In genomic region chr16:8631373-8631772, GRCh38 we compare ENCODE assay signal across 19 cellular contexts. TPM values are rescaled to one million over a fixed set of nuclear protein-coding genes. Genes with fewer than 3 reads are reported as not detected.
DNase-seq lines count a peak whose midpoint lies in the region; ATAC-seq and TF ChIP-seq lines count a peak whose summit lies in the region.
"Had no signal": no experiment of that assay in that cellular context is flagged by ENCODE, and none has a peak within 500 bp of the region (broad histone marks: within the 10 kb centered on the region; RNA-seq: fewer than 3 reads in every experiment).

No MANE protein-coding gene starts in this region.

- no peak for DNase-seq in lower lobe of right lung
- DNase-seq in spleen: peak; percentile 17
- DNase-seq in chondrocyte (ENCODE audit: low spot score): no peak
- DNase-seq in NCI-H510A (lab: John Stamatoyannopoulos, UW): no peak
- DNase-seq in activated naive CD8-positive, alpha-beta T cell treated with anti-CD3 and anti-CD28 coated beads, Interleukin-2, amount 50 U/mL, for 24 hours: no peak
- DNase-seq: 8988T; DMS79; NCI-H1092; NCI-H1436 treated with DMSO at 0.1 percent for 48 hours; NCI-H1930; NCI-H748 treated with DMSO at 0.1 percent for 48 hours; NK-92 treated with Interleukin-12 subunit alpha and Interleukin-12 subunit beta, amount 100 ng/mL, for 24 hours; SIG-M5 had no signal

- no peaks in the 10 kb centered on the region for H3K9me3 Mint-ChIP-seq in dendritic cell treated with granulocyte-macrophage colony-stimulating factor and Interleukin-4, amounts not matched to agents 40 ng/mL and 50 ng/mL, for 4 days
- H3K9me3 Mint-ChIP-seq in chondrocyte (ENCODE audit: low read depth): no peaks in the 10 kb centered on the region
- H3K9me3 Mint-ChIP-seq in activated naive CD8-positive, alpha-beta T cell treated with anti-CD3 and anti-CD28 coated beads, Interleukin-2, amount 50 U/mL, for 24 hours: no peaks in the 10 kb centered on the region

- H3K4me2 ChIP-seq in BLaER1: 0 out of 2 replicates have a peak overlapping the region, but pooled peaks have one; percentile 29

- no peak overlapping the region for H3K4me3 ChIP-seq in BLaER1
- no peak overlapping the region for H3K4me3 ChIP-seq in lower lobe of right lung
- peak overlapping the region in 1 of 8 donors; percentile 60 for H3K4me3 ChIP-seq in spleen
- H3K4me3 ChIP-seq: K562 had no signal

- no peak overlapping the region for H3K4me3 Mint-ChIP-seq in dendritic cell treated with granulocyte-macrophage colony-stimulating factor and Interleukin-4, amounts not matched to agents 40 ng/mL and 50 ng/mL, for 4 days
- H3K4me3 Mint-ChIP-seq in chondrocyte (ENCODE audit: unreplicated experiment): no peak overlapping the region
- H3K4me3 Mint-ChIP-seq in activated naive CD8-positive, alpha-beta T cell treated with anti-CD3 and anti-CD28 coated beads, Interleukin-2, amount 50 U/mL, for 24 hours: no peak overlapping the region

- H3K4me1 ChIP-seq in BLaER1: peaks cover 89% of the 10 kb centered on the region
- no peaks in the 10 kb centered on the region for H3K4me1 ChIP-seq in lower lobe of right lung
- H3K4me1 ChIP-seq in spleen: peaks cover 0 to 46% (median 15%) of the 10 kb centered on the region in 6 donors

- TF ChIP-seq POLR2A in spleen (IDR thresholded peaks at IDR 0.05): no peak

- no peak for TF ChIP-seq CTCF in lower lobe of right lung (IDR thresholded peaks at IDR 0.05)
- TF ChIP-seq CTCF in spleen (IDR thresholded peaks at IDR 0.05 in 8 of 11, conservative IDR thresholded peaks at IDR 0.05 in 3 of 11): no peak
- TF ChIP-seq CTCF in chondrocyte (IDR thresholded peaks at IDR 0.05): no peak

- intact Hi-C loops in dendritic cell treated with granulocyte-macrophage colony-stimulating factor and Interleukin-4, amounts not matched to agents 40 ng/mL and 50 ng/mL, for 4 days (cut with micrococcal nuclease): loop anchor here (5.0 kb wide), 1 partner anchor 49 kb away; no protein-coding TSS in a partner anchor
- intact Hi-C loops in lower lobe of right lung (cut with DNase I) (no loop called here), spleen (cut with DNase I; ENCODE audit: low total_unique reads) (no loop called here)

- no peaks in the 10 kb centered on the region for H3K9me3 ChIP-seq in BLaER1
- no peaks in the 10 kb centered on the region for H3K9me3 ChIP-seq in lower lobe of right lung
- H3K9me3 ChIP-seq in spleen: no peaks in the 10 kb centered on the region

- peak overlapping the region; percentile 96 for H3K27ac Mint-ChIP-seq in dendritic cell treated with granulocyte-macrophage colony-stimulating factor and Interleukin-4, amounts not matched to agents 40 ng/mL and 50 ng/mL, for 4 days
- no peak overlapping the region for H3K27ac Mint-ChIP-seq in chondrocyte (ENCODE audit: unreplicated experiment)
- no peak overlapping the region for H3K27ac Mint-ChIP-seq in activated naive CD8-positive, alpha-beta T cell treated with anti-CD3 and anti-CD28 coated beads, Interleukin-2, amount 50 U/mL, for 24 hours

- no peaks in the 10 kb centered on the region for H3K27me3 Mint-ChIP-seq in dendritic cell treated with granulocyte-macrophage colony-stimulating factor and Interleukin-4, amounts not matched to agents 40 ng/mL and 50 ng/mL, for 4 days
- no peaks in the 10 kb centered on the region for H3K27me3 Mint-ChIP-seq in chondrocyte (ENCODE audit: low read depth)
- H3K27me3 Mint-ChIP-seq in activated naive CD8-positive, alpha-beta T cell treated with anti-CD3 and anti-CD28 coated beads, Interleukin-2, amount 50 U/mL, for 24 hours: no peaks in the 10 kb centered on the region

- H3K27me3 ChIP-seq in BLaER1: no peaks in the 10 kb centered on the region
- no peaks in the 10 kb centered on the region for H3K27me3 ChIP-seq in lower lobe of right lung (ENCODE audit: low read depth)
- H3K27me3 ChIP-seq in spleen (replicated peaks in 1 of 7): no peaks in the 10 kb centered on the region

- H4K20me1 ChIP-seq in BLaER1: peaks cover 78% of the 10 kb centered on the region

- no peak for ATAC-seq in lower lobe of right lung
- ATAC-seq in GM18873 (IDR thresholded peaks at IDR 0.05; ENCODE audit: low FRiP score, unreplicated experiment): no peak
- no peak for ATAC-seq in activated naive CD8-positive, alpha-beta T cell treated with anti-CD3 and anti-CD28 coated beads, Interleukin-2, amount 50 U/mL, for 24 hours
- ATAC-seq: K562, Panc1 had no signal

- peaks cover 58% of the 10 kb centered on the region for H3K4me1 Mint-ChIP-seq in dendritic cell treated with granulocyte-macrophage colony-stimulating factor and Interleukin-4, amounts not matched to agents 40 ng/mL and 50 ng/mL, for 4 days (ENCODE audit: low read depth)
- no peaks in the 10 kb centered on the region for H3K4me1 Mint-ChIP-seq in chondrocyte (ENCODE audit: low read depth)
- peaks cover 4% of the 10 kb centered on the region for H3K4me1 Mint-ChIP-seq in activated naive CD8-positive, alpha-beta T cell treated with anti-CD3 and anti-CD28 coated beads, Interleukin-2, amount 50 U/mL, for 24 hours

- no peak overlapping the region for H3K9ac ChIP-seq in BLaER1

- peaks cover 98% of the 10 kb centered on the region for H3K36me3 Mint-ChIP-seq in dendritic cell treated with granulocyte-macrophage colony-stimulating factor and Interleukin-4, amounts not matched to agents 40 ng/mL and 50 ng/mL, for 4 days (ENCODE audit: low read depth)
- H3K36me3 Mint-ChIP-seq in chondrocyte (ENCODE audit: low read depth): peaks cover 33% of the 10 kb centered on the region
- H3K36me3 Mint-ChIP-seq in activated naive CD8-positive, alpha-beta T cell treated with anti-CD3 and anti-CD28 coated beads, Interleukin-2, amount 50 U/mL, for 24 hours (ENCODE audit: low read depth): peaks cover 41% of the 10 kb centered on the region

- no peak overlapping the region for H3K27ac ChIP-seq in BLaER1
- H3K27ac ChIP-seq in lower lobe of right lung: peak overlapping the region; percentile 79
- H3K27ac ChIP-seq in spleen: peak overlapping the region in 7 of 8 donors; percentile 74 to 93 (median 88)

- H3K36me3 ChIP-seq in BLaER1: peaks cover 98% of the 10 kb centered on the region
- H3K36me3 ChIP-seq in lower lobe of right lung: peaks cover 96% of the 10 kb centered on the region
- H3K36me3 ChIP-seq in spleen: peaks cover 0 to 100% (median 85%) of the 10 kb centered on the region in 6 donors

- WGBS in spleen, 5 donors: 90 to 97% (median 94%) methylated on average over 9 of the region's 9 CpGs

RNA-seq across cellular contexts. Expression of gene METTL22, which starts 9.9 kb away (rescaled TPM):
- 43.5 TPM for total RNA-seq in lower lobe of right lung
- total RNA-seq in spleen: 10 to 100 TPM; 35.7 to 58.8 (median 47.5) TPM
- polyA plus RNA-seq in spleen: 10 to 100 TPM; 14.8 to 23.7 (median 22.2) TPM
- 33.5 to 39.9 TPM (median 33.9 TPM) in 3 replicates for total RNA-seq in chondrocyte

RNA-seq across cellular contexts. Expression of gene TMEM114, which starts 41.1 kb away (rescaled TPM):
- total RNA-seq in lower lobe of right lung: not detected
- not detected for total RNA-seq in spleen
- polyA plus RNA-seq in spleen: not detected
- not detected in 3 replicates for total RNA-seq in chondrocyte
- total RNA-seq: K562, NCI-H460 had no signal
- polyA plus RNA-seq: K562 had no signal

RNA-seq across cellular contexts. Expression of gene ABAT, which starts 43.0 kb away (rescaled TPM):
- total RNA-seq in lower lobe of right lung (12.9 TPM), spleen (10 to 100 TPM in 2 of 7 donors, 1 to 10 TPM in 5; 6.2 to 13.5 (median 9.0) TPM), chondrocyte (2.1 to 3.1 TPM (median 2.1 TPM) in 3 replicates)
- 1 to 10 TPM; 3.9 to 6.2 (median 5.1) TPM for polyA plus RNA-seq in spleen
